8 cellular contexts compared by ENCODE assay signal in the genomic region with DNA sequence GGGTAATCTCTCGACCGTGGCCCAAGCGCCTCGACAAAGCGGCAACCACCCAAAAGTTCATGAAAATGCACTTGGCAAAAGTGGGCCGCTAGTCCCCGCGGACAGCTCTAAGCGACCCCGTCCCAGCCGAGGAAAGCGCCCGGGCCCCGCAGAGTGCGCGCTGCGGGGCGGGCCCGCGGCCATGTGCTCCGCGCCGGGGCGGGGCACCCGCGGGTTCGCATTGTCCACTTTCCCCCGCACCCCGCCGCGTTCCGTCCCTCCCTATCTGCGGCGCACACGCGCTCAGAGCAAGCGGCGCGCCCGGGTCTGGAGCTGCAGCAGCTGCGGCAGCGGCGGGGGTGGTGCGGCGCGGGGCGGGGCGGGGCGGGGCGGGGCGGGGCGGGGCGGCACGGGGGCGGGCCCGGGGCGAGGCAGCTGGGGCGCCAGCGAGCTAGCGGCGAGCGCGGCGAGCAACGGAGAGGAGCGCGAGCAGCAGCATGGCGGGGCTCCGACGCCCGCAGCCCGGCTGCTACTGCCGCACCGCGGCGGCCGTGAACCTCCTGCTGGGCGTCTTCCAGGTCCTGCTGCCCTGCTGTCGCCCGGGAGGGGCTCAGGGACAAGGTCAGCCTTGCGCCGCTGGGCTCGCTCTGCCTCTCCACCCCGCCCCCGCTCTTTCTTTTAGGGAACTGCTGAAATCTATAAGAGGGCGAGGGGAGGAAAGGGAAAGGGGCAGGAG. TPM values are rescaled to one million over a fixed set of nuclear protein-coding genes. Genes with fewer than 3 reads are reported as not detected.
DNase-seq lines count a peak whose midpoint lies in the region; ATAC-seq and TF ChIP-seq lines count a peak whose summit lies in the region.

A gene with protein sequence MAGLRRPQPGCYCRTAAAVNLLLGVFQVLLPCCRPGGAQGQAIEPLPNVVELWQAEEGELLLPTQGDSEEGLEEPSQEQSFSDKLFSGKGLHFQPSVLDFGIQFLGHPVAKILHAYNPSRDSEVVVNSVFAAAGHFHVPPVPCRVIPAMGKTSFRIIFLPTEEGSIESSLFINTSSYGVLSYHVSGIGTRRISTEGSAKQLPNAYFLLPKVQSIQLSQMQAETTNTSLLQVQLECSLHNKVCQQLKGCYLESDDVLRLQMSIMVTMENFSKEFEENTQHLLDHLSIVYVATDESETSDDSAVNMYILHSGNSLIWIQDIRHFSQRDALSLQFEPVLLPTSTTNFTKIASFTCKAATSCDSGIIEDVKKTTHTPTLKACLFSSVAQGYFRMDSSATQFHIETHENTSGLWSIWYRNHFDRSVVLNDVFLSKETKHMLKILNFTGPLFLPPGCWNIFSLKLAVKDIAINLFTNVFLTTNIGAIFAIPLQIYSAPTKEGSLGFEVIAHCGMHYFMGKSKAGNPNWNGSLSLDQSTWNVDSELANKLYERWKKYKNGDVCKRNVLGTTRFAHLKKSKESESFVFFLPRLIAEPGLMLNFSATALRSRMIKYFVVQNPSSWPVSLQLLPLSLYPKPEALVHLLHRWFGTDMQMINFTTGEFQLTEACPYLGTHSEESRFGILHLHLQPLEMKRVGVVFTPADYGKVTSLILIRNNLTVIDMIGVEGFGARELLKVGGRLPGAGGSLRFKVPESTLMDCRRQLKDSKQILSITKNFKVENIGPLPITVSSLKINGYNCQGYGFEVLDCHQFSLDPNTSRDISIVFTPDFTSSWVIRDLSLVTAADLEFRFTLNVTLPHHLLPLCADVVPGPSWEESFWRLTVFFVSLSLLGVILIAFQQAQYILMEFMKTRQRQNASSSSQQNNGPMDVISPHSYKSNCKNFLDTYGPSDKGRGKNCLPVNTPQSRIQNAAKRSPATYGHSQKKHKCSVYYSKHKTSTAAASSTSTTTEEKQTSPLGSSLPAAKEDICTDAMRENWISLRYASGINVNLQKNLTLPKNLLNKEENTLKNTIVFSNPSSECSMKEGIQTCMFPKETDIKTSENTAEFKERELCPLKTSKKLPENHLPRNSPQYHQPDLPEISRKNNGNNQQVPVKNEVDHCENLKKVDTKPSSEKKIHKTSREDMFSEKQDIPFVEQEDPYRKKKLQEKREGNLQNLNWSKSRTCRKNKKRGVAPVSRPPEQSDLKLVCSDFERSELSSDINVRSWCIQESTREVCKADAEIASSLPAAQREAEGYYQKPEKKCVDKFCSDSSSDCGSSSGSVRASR (N-terminal part only) (plus strand): TSS at position 439 of the 715 bp plus-strand sequence. CDS start 38 bp downstream, at position 477.

- H3K9me3 ChIP-seq in Karpas-422 (ENCODE audit: low read length) = no peaks in the 10 kb centered on the region
- H3K9me3 ChIP-seq in osteoblast (ENCODE audit: low read depth, low read length) = no peaks in the 10 kb centered on the region

- in situ Hi-C loops in SK-MEL-5 (cut with HindIII; ENCODE audit: low pct_unique_long_range_greater_than_20kb, low sequenced_read_pairs) = no loop called here

- peaks cover 58% of the 10 kb centered on the region for H3K4me1 ChIP-seq in Karpas-422 (ENCODE audit: low read length)
- peaks cover 10% of the 10 kb centered on the region for H3K4me1 ChIP-seq in osteoblast (ENCODE audit: insufficient read depth, low read length)

- ATAC-seq in GM21737 (IDR thresholded peaks at IDR 0.05; ENCODE audit: unreplicated experiment) = peak; percentile 38

- H3K27me3 ChIP-seq in Karpas-422 (ENCODE audit: low read length) (no peaks in the 10 kb centered on the region), osteoblast (ENCODE audit: insufficient read depth, low read length) (no peaks in the 10 kb centered on the region)

- no peaks in the 10 kb centered on the region for H3K9me2 ChIP-seq in Karpas-422 (replicated peaks; ENCODE audit: insufficient read depth, low read length)

- H2AFZ ChIP-seq in Karpas-422 (ENCODE audit: low read length) = peak within 1 kb of the TSS; percentile 90
- peak within 1 kb of the TSS; percentile 94 for H2AFZ ChIP-seq in osteoblast (ENCODE audit: low read length)

- H3K4me2 ChIP-seq in Karpas-422 (ENCODE audit: low read depth, low read length, poor library complexity, severe bottlenecking) (peak within 1 kb of the TSS; percentile 99), osteoblast (ENCODE audit: insufficient read depth, low read length) (peak within 1 kb of the TSS; percentile 91)

- peak within 1 kb of the TSS; percentile 88 for H3K27ac ChIP-seq in Karpas-422 (ENCODE audit: low read length)
- H3K27ac ChIP-seq in osteoblast (ENCODE audit: low read depth, low read length) = peak within 1 kb of the TSS; percentile 28

- peaks cover 31% of the 10 kb centered on the region for H4K20me1 ChIP-seq in Karpas-422 (ENCODE audit: insufficient read depth, low read depth, low read length)
- H4K20me1 ChIP-seq in osteoblast (ENCODE audit: insufficient read depth, low read length) = peaks cover 3% of the 10 kb centered on the region

- DNase-seq in EL (peak; percentile 67), Karpas-422 (peak; percentile 93), SK-MEL-5 (ENCODE audit: low read depth, low spot score) (peak; percentile 57), glomerular visceral epithelial cell (ENCODE audit: extremely low spot score) (peak; percentile 71), osteoblast (ENCODE audit: insufficient read length, low spot score, missing footprints) (peak; percentile 98), ureter (ENCODE audit: low spot score) (peak; percentile 61)
- DNase-seq in activated naive CD4-positive, alpha-beta T cell treated with anti-CD3 and anti-CD28 coated beads, Interleukin-2, amount 50 U/mL, for 16 hours = peak; percentile 71

- H3K9ac ChIP-seq in Karpas-422 (ENCODE audit: low read length) = peak within 1 kb of the TSS; percentile 83

- TF ChIP-seq CTCF in osteoblast (IDR thresholded peaks at IDR 0.05; ENCODE audit: extremely low read depth, low read depth, low read length) = no peak

- peak within 1 kb of the TSS; percentile 77 for H3K4me3 ChIP-seq in Karpas-422 (ENCODE audit: low read length)
- peak within 1 kb of the TSS; percentile 84 for H3K4me3 ChIP-seq in osteoblast (ENCODE audit: insufficient read depth, low read length)

- peaks cover 21% of the 10 kb centered on the region for H3K79me2 ChIP-seq in Karpas-422 (ENCODE audit: low read length)
- peaks cover 13% of the 10 kb centered on the region for H3K79me2 ChIP-seq in osteoblast (ENCODE audit: insufficient read depth, low read length)

- H3K36me3 ChIP-seq in Karpas-422 (ENCODE audit: insufficient read depth, low read length) (peaks cover 13% of the 10 kb centered on the region), osteoblast (ENCODE audit: insufficient read depth, low read length) (no peaks in the 10 kb centered on the region)

RNA-seq across cellular contexts. Expression of the gene that starts here (rescaled TPM):
- 28.0 and 54.8 TPM in 2 replicates for total RNA-seq in Karpas-422 (2014; rRNA removed; shearing (Covaris generic); ENCODE audit: low replicate concordance)
- total RNA-seq in SK-MEL-5 (2014; rRNA removed; shearing (Covaris generic)) = 7.8 and 10.9 TPM in 2 replicates
- 6.4 and 7.1 TPM in 2 replicates for polyA plus RNA-seq in SK-MEL-5 (2015; cell fraction: cytosol; rRNA removed)
- polyA plus RNA-seq in SK-MEL-5 (2015; cell fraction: nucleus; rRNA removed) = 12.0 and 15.8 TPM in 2 replicates
- 8.3 and 9.0 TPM in 2 replicates for total RNA-seq in osteoblast
- total RNA-seq in ureter = 12.1 TPM

Comparison
In these comparisons a context has a peak if more than half of its experiments do, and no peak if none do; other contexts are left out.
1. Peak in every context shown above with its lines: DNase-seq, ATAC-seq, H3K4me3 ChIP-seq and H3K27ac ChIP-seq.